In genomic region chr1:144551107-144551542, GRCh38 we compare ENCODE assay signal across 10 cellular contexts. TPM values are rescaled to one million over a fixed set of nuclear protein-coding genes. Genes with fewer than 3 reads are reported as not detected.
DNase-seq lines count a peak whose midpoint lies in the region; ATAC-seq and TF ChIP-seq lines count a peak whose summit lies in the region.
"Had no signal": no experiment of that assay in that cellular context is flagged by ENCODE, and none has a peak within 500 bp of the region (broad histone marks: within the 10 kb centered on the region; RNA-seq: fewer than 3 reads in every experiment).

No MANE protein-coding gene starts in this region.

- POLR2A ChIA-PET in activated CD4-positive, alpha-beta memory T cell treated with anti-CD3 and anti-CD28 coated beads, Interleukin-2, amount 10 ng/mL, durations not matched to agents 7 days and 5 days (lab: Charles Lee), result interaction anchor here (1.0 to 2.5 kb wide), 8 partner anchors 10 to 1501 kb away, joined by 3 to 69 read pairs (median 6); no protein-coding TSS in a partner anchor

- peaks cover under 1% of the 10 kb centered on the region for H3K27me3 Mint-ChIP-seq in activated CD4-positive, alpha-beta memory T cell treated with anti-CD3 and anti-CD28 coated beads, Interleukin-2, amount 10 ng/mL, durations not matched to agents 7 days and 5 days

- H3K4me1 Mint-ChIP-seq in activated CD4-positive, alpha-beta memory T cell treated with anti-CD3 and anti-CD28 coated beads, Interleukin-2, amount 10 ng/mL, durations not matched to agents 7 days and 5 days, result peaks cover 31% of the 10 kb centered on the region

- TF ChIP-seq CTCF in esophagus squamous epithelium (IDR thresholded peaks at IDR 0.05), result no peak

- CTCF ChIA-PET in activated CD4-positive, alpha-beta memory T cell treated with anti-CD3 and anti-CD28 coated beads, Interleukin-2, amount 10 ng/mL, durations not matched to agents 7 days and 5 days (lab: Charles Lee), result no interaction called here

- H3K9me3 ChIP-seq in HAP-1, result no peaks in the 10 kb centered on the region
- no peaks in the 10 kb centered on the region for H3K9me3 ChIP-seq in esophagus squamous epithelium
- H3K9me3 ChIP-seq in skeletal muscle tissue (ENCODE audit: control insufficient read depth in 3 of 3, low read length in 3 of 3), result no peaks in the 10 kb centered on the region
- H3K9me3 ChIP-seq: neutrophil had no signal

- H3K4me3 Mint-ChIP-seq in activated CD4-positive, alpha-beta memory T cell treated with anti-CD3 and anti-CD28 coated beads, Interleukin-2, amount 10 ng/mL, durations not matched to agents 7 days and 5 days, result peak overlapping the region; percentile 74

- H3K27ac Mint-ChIP-seq in activated CD4-positive, alpha-beta memory T cell treated with anti-CD3 and anti-CD28 coated beads, Interleukin-2, amount 10 ng/mL, durations not matched to agents 7 days and 5 days, result peak overlapping the region; percentile 95

- H3K36me3 Mint-ChIP-seq in activated CD4-positive, alpha-beta memory T cell treated with anti-CD3 and anti-CD28 coated beads, Interleukin-2, amount 10 ng/mL, durations not matched to agents 7 days and 5 days (ENCODE audit: low read depth), result no peaks in the 10 kb centered on the region

- no peak for TF ChIP-seq POLR2A in esophagus squamous epithelium (IDR thresholded peaks at IDR 0.05)

- ATAC-seq in GM19351 (IDR thresholded peaks at IDR 0.05; ENCODE audit: unreplicated experiment), result no peak
- no peak for ATAC-seq in GM19463 (IDR thresholded peaks at IDR 0.05; ENCODE audit: unreplicated experiment)

- in situ Hi-C loops in HAP-1 (cut with MboI; ENCODE audit: low sequenced_read_pairs), result no loop called here

- H3K36me3 ChIP-seq in HAP-1 (replicated peaks) (no peaks in the 10 kb centered on the region), esophagus squamous epithelium (no peaks in the 10 kb centered on the region), skeletal muscle tissue (ENCODE audit: control insufficient read depth in 3 of 3, insufficient read depth in 3 of 3, low read length in 3 of 3) (no peaks in the 10 kb centered on the region)
- H3K36me3 ChIP-seq: neutrophil had no signal

- peaks cover 16% of the 10 kb centered on the region for H3K4me1 ChIP-seq in HAP-1
- H3K4me1 ChIP-seq in esophagus squamous epithelium, result peaks cover 5 to 20% (median 8%) of the 10 kb centered on the region in 3 donors
- peaks cover 6 to 10% (median 9%) of the 10 kb centered on the region in 3 donors for H3K4me1 ChIP-seq in skeletal muscle tissue (ENCODE audit: control insufficient read depth in 3 of 3, insufficient read depth in 3 of 3, low read length in 3 of 3)

- WGBS in esophagus squamous epithelium, 2 donors, result 7 to 21% methylated on average over 12 to 18 of the region's 23 CpGs

- intact Hi-C loops in esophagus squamous epithelium (cut with DNase I), result no loop called here

- DNase-seq in HAP-1 (ENCODE audit: low spot score in 2 of 2), result peak in 1 of 2 experiments; percentile 79
- DNase-seq in activated CD4-positive, alpha-beta memory T cell treated with anti-CD3 and anti-CD28 coated beads, Interleukin-2, amount 10 ng/mL, durations not matched to agents 7 days and 5 days, result no peak
- DNase-seq in esophagus squamous epithelium (lab: John Stamatoyannopoulos, UW), result no peak
- DNase-seq in NCI-H748 treated with DMSO at 0.1 percent for 48 hours (lab: John Stamatoyannopoulos, UW), result no peak
- DNase-seq in NOMO-1 treated with DMSO at 0.1 percent for 48 hours (lab: John Stamatoyannopoulos, UW; ENCODE audit: unreplicated experiment), result no peak

- H3K9me3 Mint-ChIP-seq in activated CD4-positive, alpha-beta memory T cell treated with anti-CD3 and anti-CD28 coated beads, Interleukin-2, amount 10 ng/mL, durations not matched to agents 7 days and 5 days, result no peaks in the 10 kb centered on the region

- H3K27ac ChIP-seq in esophagus squamous epithelium (peak overlapping the region; percentile 81 to 96 (median 83)), skeletal muscle tissue (ENCODE audit: low read depth, low read length) (peak overlapping the region; percentile 92)
- H3K27ac ChIP-seq: neutrophil had no signal

- H3K4me3 ChIP-seq in HAP-1, result peak overlapping the region; percentile 1; the same call in 1 of the 2 replicates
- peak overlapping the region; percentile 34 to 69 (median 41) for H3K4me3 ChIP-seq in esophagus squamous epithelium
- H3K4me3 ChIP-seq in skeletal muscle tissue (ENCODE audit: low read length in 3 of 3), result peak overlapping the region; percentile 61 to 80 (median 79)

- peak overlapping the region; percentile 69 to 91 (median 85) for H3K9ac ChIP-seq in skeletal muscle tissue (ENCODE audit: low read depth in 1 of 3, low read length in 3 of 3)

- H3K27me3 ChIP-seq in HAP-1 (ENCODE audit: low read depth) (no peaks in the 10 kb centered on the region), esophagus squamous epithelium (peaks cover 0 to 62% (median 0%) of the 10 kb centered on the region in 4 donors), skeletal muscle tissue (ENCODE audit: control insufficient read depth in 3 of 3, insufficient read depth in 3 of 3, low read length in 3 of 3) (no peaks in the 10 kb centered on the region)

RNA-seq across cellular contexts. Expression of gene PPIAL4F, which starts 41.6 kb away (rescaled TPM):
- not detected for total RNA-seq in activated CD4-positive, alpha-beta memory T cell treated with anti-CD3 and anti-CD28 coated beads, Interleukin-2, amount 10 ng/mL, durations not matched to agents 7 days and 5 days
- total RNA-seq in esophagus squamous epithelium (not detected), skeletal muscle tissue (not detected)
- total RNA-seq: M059J had no signal

Comparison
In these comparisons a context has a peak if more than half of its experiments do, and no peak if none do; other contexts are left out.
1. H3K4me3 ChIP-seq: peak in every context shown above with its lines; median percentile 79 in skeletal muscle tissue; 41 in esophagus squamous epithelium; 1 in HAP-1.